In the genomic region with DNA sequence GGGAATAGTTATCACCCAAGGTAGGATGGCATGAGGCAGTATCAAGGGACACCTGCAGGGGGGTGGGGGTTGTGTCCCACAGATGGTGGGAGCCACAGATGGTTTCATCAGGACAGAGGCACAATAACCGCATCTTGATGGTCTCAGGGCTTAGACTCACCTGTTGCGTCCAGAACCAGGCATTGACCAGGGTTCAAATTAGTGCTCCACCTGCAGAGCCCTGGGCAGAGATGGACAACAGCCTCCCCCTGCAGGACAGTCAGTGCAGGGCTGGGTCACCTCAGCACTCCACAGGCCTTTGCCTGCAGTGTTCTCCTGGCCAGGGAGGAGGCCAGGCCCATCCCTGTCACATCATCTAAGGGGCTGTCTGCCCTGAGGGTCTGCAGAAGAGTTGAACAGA, we compare ENCODE assay signal across 20 cellular contexts. TPM values are rescaled to one million over a fixed set of nuclear protein-coding genes. Genes with fewer than 3 reads are reported as not detected.
A peak's percentile ranks its signal among the peaks of the same experiment; 100 is the strongest.
DNase-seq lines count a peak whose midpoint lies in the region; ATAC-seq and TF ChIP-seq lines count a peak whose summit lies in the region.
"Had no signal": no experiment of that assay in that cellular context is flagged by ENCODE, and none has a peak within 500 bp of the region (broad histone marks: within the 10 kb centered on the region; RNA-seq: fewer than 3 reads in every experiment).

No MANE protein-coding gene starts in this region.

- H3K9me3 ChIP-seq in HEK293 (ENCODE audit: control insufficient read depth, insufficient read depth, low read depth, low read length), result no peaks in the 10 kb centered on the region
- H3K9me3 ChIP-seq in mammary epithelial cell (replicated peaks; ENCODE audit: insufficient read depth, low read length), result no peaks in the 10 kb centered on the region
- H3K9me3 ChIP-seq: MG63 had no signal

- no peak overlapping the region for H3K27ac ChIP-seq in HEK293 (ENCODE audit: extremely low read depth, low read depth, low read length)
- no peak overlapping the region for H3K27ac ChIP-seq in mammary epithelial cell (ENCODE audit: insufficient read depth, low read depth, low read length)
- H3K27ac ChIP-seq: KMS-11, SK-N-MC had no signal

- H3K9me3 Mint-ChIP-seq in glutamatergic neuron (ENCODE audit: unreplicated experiment), result no peaks in the 10 kb centered on the region

- no peak overlapping the region for H3K9ac ChIP-seq in mammary epithelial cell (ENCODE audit: insufficient read depth, low read length)
- H3K9ac ChIP-seq: KMS-11 had no signal

- no peak overlapping the region for H3K4me2 ChIP-seq in mammary epithelial cell (ENCODE audit: insufficient read depth, low read depth, low read length)
- H3K4me2 ChIP-seq: KMS-11 had no signal

- ATAC-seq in GM21737 (IDR thresholded peaks at IDR 0.05; ENCODE audit: unreplicated experiment), result no peak

- peaks cover 6% of the 10 kb centered on the region for H3K36me3 Mint-ChIP-seq in glutamatergic neuron (ENCODE audit: unreplicated experiment)

- H3K4me1 ChIP-seq in HEK293 (ENCODE audit: control insufficient read depth, insufficient read depth, low read length) (no peaks in the 10 kb centered on the region), mammary epithelial cell (ENCODE audit: insufficient read depth, low read length) (peaks cover 6% of the 10 kb centered on the region)

- H2AFZ ChIP-seq in mammary epithelial cell (ENCODE audit: low read depth, low read length), result no peak overlapping the region

- intact Hi-C loops in mammary epithelial cell (cut with micrococcal nuclease) (no loop called here), lower leg skin (cut with DNase I; ENCODE audit: low total_unique reads) (no loop called here)

- no peaks in the 10 kb centered on the region for H3K36me3 ChIP-seq in HEK293 (ENCODE audit: control insufficient read depth in 2 of 2, insufficient read depth in 1 of 2, low read length in 2 of 2)
- H3K36me3 ChIP-seq in mammary epithelial cell (ENCODE audit: insufficient read depth, low read length), result no peaks in the 10 kb centered on the region
- H3K36me3 ChIP-seq: MG63 had no signal

- 100% methylated on average over 1 of the region's 2 CpGs for WGBS in mammary epithelial cell (ENCODE audit: low coverage, missing lambda C conversion rate)
- WGBS in lower leg skin, 2 donors, result 93 to 100% methylated on average over 2 of the region's 2 CpGs

- POLR2A ChIA-PET in GM10248 (lab: Yijun Ruan, JAX), result no interaction called here
- POLR2A ChIA-PET in HEK293 (lab: Yijun Ruan, JAX), result no interaction called here

- BruUV-seq in mammary epithelial cell (replicated peaks; lab: Mats Ljungman, UMichigan), result no TSS peak

- H3K79me2 ChIP-seq in mammary epithelial cell (ENCODE audit: insufficient read depth, low read length), result no peaks in the 10 kb centered on the region

- H4K20me1 ChIP-seq in mammary epithelial cell (ENCODE audit: insufficient read depth, low read length), result no peaks in the 10 kb centered on the region

- CTCF ChIA-PET in GM10248 (lab: Yijun Ruan, JAX), result interaction anchor here (1.0 to 1.6 kb wide), 4 partner anchors 12 to 706 kb away, joined by 3 to 9 read pairs (median 4); partner anchors contain the start of gene CEACAM1
- CTCF ChIA-PET in HEK293 (lab: Yijun Ruan, JAX), result interaction anchor here (1.0 to 1.5 kb wide), 6 partner anchors 10 to 434 kb away, joined by 3 to 8 read pairs (median 4); no protein-coding TSS in a partner anchor
- CTCF ChIA-PET in mammary epithelial cell (lab: Charles Lee; ENCODE audit: low non-redundant PET), result no interaction called here

- in situ Hi-C loops in mammary epithelial cell (cut with MboI; ENCODE audit: low sequenced_read_pairs in 2 of 2), result no loop called here

- H3K27me3 Mint-ChIP-seq in glutamatergic neuron (ENCODE audit: unreplicated experiment), result peaks cover 4% of the 10 kb centered on the region

- dilution Hi-C loops in mammary epithelial cell (cut with HindIII; ENCODE audit: low sequenced_read_pairs), result no loop called here

- peaks cover 6% of the 10 kb centered on the region for H3K27me3 ChIP-seq in mammary epithelial cell (ENCODE audit: insufficient read depth, low read length)
- H3K27me3 ChIP-seq: MG63 had no signal

- no peak overlapping the region for H3K4me3 Mint-ChIP-seq in glutamatergic neuron (ENCODE audit: unreplicated experiment)

- no peaks in the 10 kb centered on the region for H3K4me1 Mint-ChIP-seq in glutamatergic neuron (ENCODE audit: low read depth, unreplicated experiment)

- H3K4me3 ChIP-seq in HEK293 (ENCODE audit: low read depth, low read length) (no peak overlapping the region), mammary epithelial cell (replicated peaks in 1 of 3; ENCODE audit: insufficient read depth in 1 of 3, low read depth in 2 of 3, low read length in 3 of 3) (no peak overlapping the region), lower leg skin (ENCODE audit: low read depth, poor library complexity, severe bottlenecking) (no peak overlapping the region)
- H3K4me3 ChIP-seq: MG63, SK-N-MC had no signal

- no peak for TF ChIP-seq POLR2A in lower leg skin (IDR thresholded peaks at IDR 0.05)

- DNase-seq in GM10248 (ENCODE audit: extremely low spot score), result no peak
- DNase-seq in mammary epithelial cell, result no peak
- peak; percentile 41 for DNase-seq in mesenteric fat pad (ENCODE audit: low spot score)
- no peak for DNase-seq in lower leg skin (ENCODE audit: low spot score in 2 of 2)
- DNase-seq in glutamatergic neuron, result no peak
- DNase-seq: ACHN, AML-193, COR-L47, HCEC 1CT, MG63, NCI-H1105, NCI-H1694, NCI-H2227 treated with DMSO at 0.1 percent for 48 hours, NCI-H524, Right ventricle myocardium superior had no signal

- H3K27ac Mint-ChIP-seq in glutamatergic neuron (ENCODE audit: unreplicated experiment), result no peak overlapping the region

- peak; percentile 1 for TF ChIP-seq CTCF in GM10248 (IDR thresholded peaks at IDR 0.05; ENCODE audit: control extremely low read depth, extremely low read depth, low read depth, missing control alignments)
- peak; percentile 37; the same call in 1 of the 2 replicates for TF ChIP-seq CTCF in HEK293 (tag by site-specific recombination; IDR thresholded peaks at IDR 0.05)
- peak; percentile 3 to 14 for TF ChIP-seq CTCF in mammary epithelial cell (conservative IDR thresholded peaks at IDR 0.05 in 1 of 2, IDR thresholded peaks at IDR 0.05 in 1 of 2; ENCODE audit: extremely low read depth in 1 of 2, insufficient read depth in 1 of 2, low read depth in 1 of 2, low read length in 2 of 2)
- TF ChIP-seq CTCF in lower leg skin (IDR thresholded peaks at IDR 0.05), result no peak
- no peak for TF ChIP-seq CTCF in glutamatergic neuron (IDR thresholded peaks at IDR 0.05; ENCODE audit: partially characterized antibody, unreplicated experiment)

TF ChIP-seq in HEK293, 187 proteins besides CTCF, POLR2A, EP300 and RAD21:
- TF ChIP-seq BCL11B (tag by site-specific recombination; IDR thresholded peaks at IDR 0.05; ENCODE audit: low read depth) (no peak), SCRT2 (tag by site-specific recombination; IDR thresholded peaks at IDR 0.05) (peak; percentile 87), KLF1 (tag by site-specific recombination; IDR thresholded peaks at IDR 0.05) (no peak), SCRT1 (tag by site-specific recombination; IDR thresholded peaks at IDR 0.05; ENCODE audit: borderline replicate concordance) (peak; percentile 72), ZNF16 (tag by site-specific recombination; IDR thresholded peaks at IDR 0.05; ENCODE audit: low read depth) (0 out of 2 replicates have a peak, but pooled peaks have one; percentile 22)

RNA-seq across cellular contexts. Expression of gene CEACAM1, which starts 14.5 kb away (rescaled TPM):
- 1 to 10 TPM; 1.8 to 3.6 TPM for total RNA-seq in mammary epithelial cell
- polyA plus RNA-seq in mammary epithelial cell, result 10.3 TPM
- polyA minus RNA-seq in mammary epithelial cell, result 19.3 TPM
- total RNA-seq in mesenteric fat pad, result 25.6 TPM
- 1 to 10 TPM; 1.2 to 4.6 (median 2.7) TPM for total RNA-seq in lower leg skin
- 0.44 TPM for total RNA-seq in glutamatergic neuron (ENCODE audit: unreplicated experiment)

RNA-seq across cellular contexts. Expression of gene CEACAM8, which starts 51.9 kb away (rescaled TPM):
- total RNA-seq in mammary epithelial cell (not detected), mesenteric fat pad (0.13 TPM), lower leg skin (not detected), glutamatergic neuron (ENCODE audit: unreplicated experiment) (not detected)
- not detected for polyA plus RNA-seq in mammary epithelial cell
- not detected for polyA minus RNA-seq in mammary epithelial cell
- total RNA-seq: Daoy, Right ventricle myocardium superior had no signal

Comparison
In these comparisons a context has a peak if more than half of its experiments do, and no peak if none do; other contexts are left out.
1. CTCF ChIP-seq: peak in GM10248 (single experiment), HEK293 (single experiment) and mammary epithelial cell (2 of 2); none in lower leg skin (0 of 3) and glutamatergic neuron (single experiment).